ENCODE assay signal across 2 cellular contexts in the genomic region with DNA sequence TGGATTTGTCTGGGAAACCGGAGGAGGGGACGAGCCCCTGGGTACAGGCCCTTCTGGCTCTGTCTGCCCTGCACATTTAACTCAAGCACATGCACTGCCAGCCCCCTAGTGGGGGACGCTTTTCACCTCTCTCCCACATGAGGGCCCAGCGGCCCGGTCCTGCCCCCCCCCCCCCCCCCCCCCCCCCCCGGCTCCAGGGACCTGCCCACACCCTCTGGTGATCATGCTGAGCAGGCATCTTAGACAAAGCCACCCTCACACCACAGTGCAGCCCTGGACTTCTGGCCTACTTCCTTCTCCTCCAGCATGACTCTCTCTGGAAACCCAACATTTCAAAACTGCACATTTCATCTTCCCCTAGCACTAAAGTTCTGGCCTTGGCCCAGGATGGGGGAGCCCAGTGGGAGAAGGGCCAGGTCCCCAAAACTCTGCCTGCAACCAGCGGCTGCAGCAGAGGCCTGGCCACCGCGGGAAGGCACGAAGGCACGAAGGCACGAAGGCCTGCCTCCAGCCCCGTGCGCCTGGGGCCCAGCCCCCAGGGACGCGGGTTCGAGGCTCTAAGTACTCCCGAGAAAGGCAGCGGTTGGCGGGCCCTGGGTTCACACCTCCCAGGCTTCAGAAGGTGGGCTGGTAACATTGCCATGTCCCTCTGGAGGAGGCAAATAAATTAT.
TF ChIP-seq lines count a peak whose summit lies in the region.

No MANE protein-coding gene starts in this region.

TF ChIP-seq in SK-N-SH, 30 proteins besides CTCF, POLR2A, EP300 and RAD21 (continued from another document):
- TF ChIP-seq, protein P1, sequence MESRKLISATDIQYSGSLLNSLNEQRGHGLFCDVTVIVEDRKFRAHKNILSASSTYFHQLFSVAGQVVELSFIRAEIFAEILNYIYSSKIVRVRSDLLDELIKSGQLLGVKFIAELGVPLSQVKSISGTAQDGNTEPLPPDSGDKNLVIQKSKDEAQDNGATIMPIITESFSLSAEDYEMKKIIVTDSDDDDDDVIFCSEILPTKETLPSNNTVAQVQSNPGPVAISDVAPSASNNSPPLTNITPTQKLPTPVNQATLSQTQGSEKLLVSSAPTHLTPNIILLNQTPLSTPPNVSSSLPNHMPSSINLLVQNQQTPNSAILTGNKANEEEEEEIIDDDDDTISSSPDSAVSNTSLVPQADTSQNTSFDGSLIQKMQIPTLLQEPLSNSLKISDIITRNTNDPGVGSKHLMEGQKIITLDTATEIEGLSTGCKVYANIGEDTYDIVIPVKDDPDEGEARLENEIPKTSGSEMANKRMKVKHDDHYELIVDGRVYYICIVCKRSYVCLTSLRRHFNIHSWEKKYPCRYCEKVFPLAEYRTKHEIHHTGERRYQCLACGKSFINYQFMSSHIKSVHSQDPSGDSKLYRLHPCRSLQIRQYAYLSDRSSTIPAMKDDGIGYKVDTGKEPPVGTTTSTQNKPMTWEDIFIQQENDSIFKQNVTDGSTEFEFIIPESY (IDR thresholded peaks at IDR 0.05; ENCODE audit: borderline replicate concordance, low read depth) = no peak
- TF ChIP-seq RCOR1 (IDR thresholded peaks at IDR 0.05; ENCODE audit: low read length) = no peak
- TF ChIP-seq GATA2 (CRISPR knock-in tag; IDR thresholded peaks at IDR 0.05) = no peak
- no peak for TF ChIP-seq TEAD4 (IDR thresholded peaks at IDR 0.05; ENCODE audit: borderline replicate concordance, insufficient read depth)
- TF ChIP-seq RXRA (IDR thresholded peaks at IDR 0.05; ENCODE audit: borderline replicate concordance, low read depth) = no peak
- TF ChIP-seq POLR2AphosphoS5 (IDR thresholded peaks at IDR 0.05; ENCODE audit: low read depth, low read length) = no peak
- no peak for TF ChIP-seq ELF1 (IDR thresholded peaks at IDR 0.05)
- TF ChIP-seq, protein P2, sequence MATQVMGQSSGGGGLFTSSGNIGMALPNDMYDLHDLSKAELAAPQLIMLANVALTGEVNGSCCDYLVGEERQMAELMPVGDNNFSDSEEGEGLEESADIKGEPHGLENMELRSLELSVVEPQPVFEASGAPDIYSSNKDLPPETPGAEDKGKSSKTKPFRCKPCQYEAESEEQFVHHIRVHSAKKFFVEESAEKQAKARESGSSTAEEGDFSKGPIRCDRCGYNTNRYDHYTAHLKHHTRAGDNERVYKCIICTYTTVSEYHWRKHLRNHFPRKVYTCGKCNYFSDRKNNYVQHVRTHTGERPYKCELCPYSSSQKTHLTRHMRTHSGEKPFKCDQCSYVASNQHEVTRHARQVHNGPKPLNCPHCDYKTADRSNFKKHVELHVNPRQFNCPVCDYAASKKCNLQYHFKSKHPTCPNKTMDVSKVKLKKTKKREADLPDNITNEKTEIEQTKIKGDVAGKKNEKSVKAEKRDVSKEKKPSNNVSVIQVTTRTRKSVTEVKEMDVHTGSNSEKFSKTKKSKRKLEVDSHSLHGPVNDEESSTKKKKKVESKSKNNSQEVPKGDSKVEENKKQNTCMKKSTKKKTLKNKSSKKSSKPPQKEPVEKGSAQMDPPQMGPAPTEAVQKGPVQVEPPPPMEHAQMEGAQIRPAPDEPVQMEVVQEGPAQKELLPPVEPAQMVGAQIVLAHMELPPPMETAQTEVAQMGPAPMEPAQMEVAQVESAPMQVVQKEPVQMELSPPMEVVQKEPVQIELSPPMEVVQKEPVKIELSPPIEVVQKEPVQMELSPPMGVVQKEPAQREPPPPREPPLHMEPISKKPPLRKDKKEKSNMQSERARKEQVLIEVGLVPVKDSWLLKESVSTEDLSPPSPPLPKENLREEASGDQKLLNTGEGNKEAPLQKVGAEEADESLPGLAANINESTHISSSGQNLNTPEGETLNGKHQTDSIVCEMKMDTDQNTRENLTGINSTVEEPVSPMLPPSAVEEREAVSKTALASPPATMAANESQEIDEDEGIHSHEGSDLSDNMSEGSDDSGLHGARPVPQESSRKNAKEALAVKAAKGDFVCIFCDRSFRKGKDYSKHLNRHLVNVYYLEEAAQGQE (IDR thresholded peaks at IDR 0.05; ENCODE audit: low read depth, low read length) = no peak
- TF ChIP-seq NRF1 (IDR thresholded peaks at IDR 0.05; ENCODE audit: low read depth, low read length) = no peak
- TF ChIP-seq TAF1 (IDR thresholded peaks at IDR 0.05; ENCODE audit: borderline replicate concordance, low read depth, low read length) = no peak
- no peak for TF ChIP-seq MXI1 (IDR thresholded peaks at IDR 0.05; ENCODE audit: low read depth, low read length)
TF ChIP-seq in SK-N-SH: peak in this region for 0.

TF ChIP-seq in SK-N-SH treated with all-trans-retinoic acid at 6 μM for 48 hours, 23 proteins besides CTCF, POLR2A, EP300 and RAD21 (continued from another document):
- TF ChIP-seq, protein P3, sequence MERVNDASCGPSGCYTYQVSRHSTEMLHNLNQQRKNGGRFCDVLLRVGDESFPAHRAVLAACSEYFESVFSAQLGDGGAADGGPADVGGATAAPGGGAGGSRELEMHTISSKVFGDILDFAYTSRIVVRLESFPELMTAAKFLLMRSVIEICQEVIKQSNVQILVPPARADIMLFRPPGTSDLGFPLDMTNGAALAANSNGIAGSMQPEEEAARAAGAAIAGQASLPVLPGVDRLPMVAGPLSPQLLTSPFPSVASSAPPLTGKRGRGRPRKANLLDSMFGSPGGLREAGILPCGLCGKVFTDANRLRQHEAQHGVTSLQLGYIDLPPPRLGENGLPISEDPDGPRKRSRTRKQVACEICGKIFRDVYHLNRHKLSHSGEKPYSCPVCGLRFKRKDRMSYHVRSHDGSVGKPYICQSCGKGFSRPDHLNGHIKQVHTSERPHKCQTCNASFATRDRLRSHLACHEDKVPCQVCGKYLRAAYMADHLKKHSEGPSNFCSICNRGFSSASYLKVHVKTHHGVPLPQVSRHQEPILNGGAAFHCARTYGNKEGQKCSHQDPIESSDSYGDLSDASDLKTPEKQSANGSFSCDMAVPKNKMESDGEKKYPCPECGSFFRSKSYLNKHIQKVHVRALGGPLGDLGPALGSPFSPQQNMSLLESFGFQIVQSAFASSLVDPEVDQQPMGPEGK (CRISPR knock-in tag; IDR thresholded peaks at IDR 0.05; ENCODE audit: borderline replicate concordance) = no peak
- no peak for TF ChIP-seq OSR1 (CRISPR knock-in tag; IDR thresholded peaks at IDR 0.05)
- no peak for TF ChIP-seq ZNF565 (CRISPR knock-in tag; conservative IDR thresholded peaks at IDR 0.05; ENCODE audit: low read depth)
- TF ChIP-seq, protein P4, sequence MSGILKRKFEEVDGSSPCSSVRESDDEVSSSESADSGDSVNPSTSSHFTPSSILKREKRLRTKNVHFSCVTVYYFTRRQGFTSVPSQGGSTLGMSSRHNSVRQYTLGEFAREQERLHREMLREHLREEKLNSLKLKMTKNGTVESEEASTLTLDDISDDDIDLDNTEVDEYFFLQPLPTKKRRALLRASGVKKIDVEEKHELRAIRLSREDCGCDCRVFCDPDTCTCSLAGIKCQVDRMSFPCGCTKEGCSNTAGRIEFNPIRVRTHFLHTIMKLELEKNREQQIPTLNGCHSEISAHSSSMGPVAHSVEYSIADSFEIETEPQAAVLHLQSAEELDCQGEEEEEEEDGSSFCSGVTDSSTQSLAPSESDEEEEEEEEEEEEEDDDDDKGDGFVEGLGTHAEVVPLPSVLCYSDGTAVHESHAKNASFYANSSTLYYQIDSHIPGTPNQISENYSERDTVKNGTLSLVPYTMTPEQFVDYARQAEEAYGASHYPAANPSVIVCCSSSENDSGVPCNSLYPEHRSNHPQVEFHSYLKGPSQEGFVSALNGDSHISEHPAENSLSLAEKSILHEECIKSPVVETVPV (CRISPR knock-in tag; IDR thresholded peaks at IDR 0.05) = no peak
- TF ChIP-seq ISL1 (CRISPR knock-in tag; IDR thresholded peaks at IDR 0.05) = no peak
